8 cellular contexts compared by ENCODE assay signal in genomic region chr15:64161688-64162477, GRCh38. TPM values are rescaled to one million over a fixed set of nuclear protein-coding genes. Genes with fewer than 3 reads are reported as not detected.
A peak's percentile ranks its signal among the peaks of the same experiment; 100 is the strongest.
DNase-seq lines count a peak whose midpoint lies in the region; ATAC-seq, FAIRE-seq and TF ChIP-seq lines count a peak whose summit lies in the region.

No MANE protein-coding gene starts in this region.

- H3K4me1 ChIP-seq in sigmoid colon: peaks cover 0 to 51% (median 36%) of the 10 kb centered on the region in 4 donors

- no peak for ATAC-seq in HG02973 (IDR thresholded peaks at IDR 0.05; ENCODE audit: unreplicated experiment)

- no peaks in the 10 kb centered on the region; the same call in 1 of the 2 replicates for H4K20me1 ChIP-seq in SU-DHL-6 (ENCODE audit: low read depth, low read length)

- TF ChIP-seq EP300 in sigmoid colon (IDR thresholded peaks at IDR 0.05): no peak

- no peak overlapping the region for H2AFZ ChIP-seq in SU-DHL-6 (ENCODE audit: low read depth, low read length, severe bottlenecking)

- no peaks in the 10 kb centered on the region for H3K9me2 ChIP-seq in SU-DHL-6 (replicated peaks; ENCODE audit: insufficient read depth, low read length)

- peak overlapping the region; percentile 59 for H3K27ac ChIP-seq in SU-DHL-6 (ENCODE audit: low read depth, low read length)
- H3K27ac ChIP-seq in sigmoid colon: peak overlapping the region; percentile 83 to 94 (median 88)

- intact Hi-C loops in sigmoid colon (cut with DNase I): loop anchor here (2.0 kb wide), 2 partner anchors 67 to 195 kb away; partner anchors contain the start of genes CSNK1G1 and SNX1

- TF ChIP-seq CTCF in SU-DHL-6 (IDR thresholded peaks at IDR 0.05; ENCODE audit: insufficient read depth, low read length, poor library complexity, severe bottlenecking): no peak
- no peak for TF ChIP-seq CTCF in fibroblast of the aortic adventitia (IDR thresholded peaks at IDR 0.05; ENCODE audit: insufficient read depth, low read length)
- TF ChIP-seq CTCF in sigmoid colon (IDR thresholded peaks at IDR 0.05): no peak

- H3K9me3 ChIP-seq in SU-DHL-6 (ENCODE audit: insufficient read depth, low read length): no peaks in the 10 kb centered on the region
- no peaks in the 10 kb centered on the region for H3K9me3 ChIP-seq in sigmoid colon

- DNase-seq in fibroblast of the aortic adventitia (ENCODE audit: low read depth): no peak
- DNase-seq in sigmoid colon: no peak
- no peak for DNase-seq in DMS79 (lab: John Stamatoyannopoulos, UW)
- DNase-seq in GM19239 (ENCODE audit: insufficient read length, low spot score): no peak
- no peak for DNase-seq in 8988T

- 35 to 57% methylated on average over 12 of the region's 12 CpGs for WGBS in sigmoid colon, 2 donors

- H3K4me3 ChIP-seq in SU-DHL-6 (ENCODE audit: insufficient read depth, low read length, poor library complexity, severe bottlenecking): peak overlapping the region; percentile 95
- H3K4me3 ChIP-seq in fibroblast of the aortic adventitia (ENCODE audit: low read depth, low read length): peak overlapping the region; percentile 91
- peak overlapping the region; percentile 78 to 95 (median 80) for H3K4me3 ChIP-seq in sigmoid colon

- no peak for FAIRE-seq in GM19239 (lab: Jason Lieb, UNC)

- peak overlapping the region; percentile 83 for H3K4me2 ChIP-seq in SU-DHL-6 (ENCODE audit: low read depth, low read length, poor library complexity, severe bottlenecking)

- no peaks in the 10 kb centered on the region for H3K27me3 ChIP-seq in SU-DHL-6 (ENCODE audit: low read length)
- no peaks in the 10 kb centered on the region for H3K27me3 ChIP-seq in sigmoid colon

- peaks cover 21% of the 10 kb centered on the region for H3K79me2 ChIP-seq in SU-DHL-6 (ENCODE audit: insufficient read depth, low read length)

- peaks cover 35% of the 10 kb centered on the region for H3F3A ChIP-seq in SU-DHL-6 (ENCODE audit: insufficient read depth)

- peak overlapping the region; percentile 89 for H3K9ac ChIP-seq in SU-DHL-6 (ENCODE audit: low read length)

- TF ChIP-seq POLR2A in GM19099 (IDR thresholded peaks at IDR 0.05; ENCODE audit: extremely low read depth, insufficient read length, low read depth) (peak; percentile 19), sigmoid colon (IDR thresholded peaks at IDR 0.05) (no peak)

- H3K36me3 ChIP-seq in SU-DHL-6 (ENCODE audit: low read length) (peaks cover 6% of the 10 kb centered on the region; the same call in 1 of the 2 replicates), sigmoid colon (peaks cover 29 to 48% (median 44%) of the 10 kb centered on the region in 4 donors)

RNA-seq across cellular contexts. Expression of gene PPIB, which starts 0.9 kb away (rescaled TPM):
- 237 and 811 TPM in 2 replicates for total RNA-seq in fibroblast of the aortic adventitia (ENCODE audit: low replicate concordance)
- 100 to 1,000 TPM; 154 to 232 (median 183) TPM for total RNA-seq in sigmoid colon
- 100 to 1,000 TPM; 162 to 647 (median 169) TPM for polyA plus RNA-seq in sigmoid colon

RNA-seq across cellular contexts. Expression of gene SNX22, which starts 10.4 kb away (rescaled TPM):
- 0.18 and 0.41 TPM in 2 replicates for total RNA-seq in fibroblast of the aortic adventitia (ENCODE audit: low replicate concordance)
- total RNA-seq in sigmoid colon: under 1 TPM in 3 of 4 donors, not detected in 1; under 0.01 to 0.95 (median 0.83) TPM
- polyA plus RNA-seq in sigmoid colon: 1 to 10 TPM in 1 of 3 donors, under 1 TPM in 1, not detected in 1; 0.23 to 8.4 TPM
